Comparison of ENCODE assay signal across 27 cellular contexts in genomic region chr7:27427416-27427815, GRCh38.
"Had no signal": no experiment of that assay in that cellular context is flagged by ENCODE, and none has a peak within 500 bp of the region (broad histone marks: within the 10 kb centered on the region; RNA-seq: fewer than 3 reads in every experiment).

No MANE protein-coding gene starts in this region.

- H3K27me3 ChIP-seq: testis, thyroid gland, tibial nerve, transverse colon, upper lobe of left lung, upper lobe of right lung, uterus, vagina had no signal

- H3K4me1 ChIP-seq: testis, thyroid gland, tibial artery, tibial nerve, upper lobe of right lung, uterus had no signal

- H3K27ac Mint-ChIP-seq: stimulated activated effector memory CD8-positive, alpha-beta T cell treated with anti-CD3 and anti-CD28 coated beads, Interleukin-12 subunit alpha, Interleukin-12 subunit beta, amount 100 ng/mL, for 72 hours; stimulated activated memory B cell treated with anti-CD40 and anti-IgM and Interleukin-4, amounts not matched to agents 10 μg/mL and 1 μg/mL and 100 μg/mL, for 72 hours; stimulated activated naive B cell treated with anti-CD40 and anti-IgM and Interleukin-4, amounts not matched to agents 10 μg/mL and 1 μg/mL and 100 μg/mL, for 72 hours; stimulated activated naive CD8-positive, alpha-beta T cell treated with anti-CD3 and anti-CD28 coated beads, Interleukin-15, amount 100 ng/mL, for 72 hours; stimulated activated naive CD8-positive, alpha-beta T cell treated with anti-CD3 and anti-CD28 coated beads, Interleukin-15, Interleukin-2, amounts not matched to agents 100 ng/mL and 50 ng/mL, for 24 hours; type B pancreatic cell had no signal

- H3K4me1 Mint-ChIP-seq: stimulated activated effector memory CD8-positive, alpha-beta T cell treated with anti-CD3 and anti-CD28 coated beads, Interleukin-12 subunit alpha, Interleukin-12 subunit beta, amount 100 ng/mL, for 72 hours; stimulated activated naive CD8-positive, alpha-beta T cell treated with anti-CD3 and anti-CD28 coated beads, Interleukin-15, amount 100 ng/mL, for 72 hours had no signal

- H3K9me3 Mint-ChIP-seq: stimulated activated effector memory CD8-positive, alpha-beta T cell treated with anti-CD3 and anti-CD28 coated beads, Interleukin-12 subunit alpha, Interleukin-12 subunit beta, amount 100 ng/mL, for 72 hours; stimulated activated memory B cell treated with anti-CD40 and anti-IgM and Interleukin-4, amounts not matched to agents 10 μg/mL and 1 μg/mL and 100 μg/mL, for 72 hours; stimulated activated naive B cell treated with anti-CD40 and anti-IgM and Interleukin-4, amounts not matched to agents 10 μg/mL and 1 μg/mL and 100 μg/mL, for 72 hours; stimulated activated naive CD8-positive, alpha-beta T cell treated with anti-CD3 and anti-CD28 coated beads, Interleukin-15, amount 100 ng/mL, for 72 hours; stimulated activated naive CD8-positive, alpha-beta T cell treated with anti-CD3 and anti-CD28 coated beads, Interleukin-15, Interleukin-2, amounts not matched to agents 100 ng/mL and 50 ng/mL, for 24 hours; type B pancreatic cell had no signal

- H3K4me3 ChIP-seq: stomach, testis, thoracic aorta, thyroid gland, tibial artery, tibial nerve, transverse colon, upper lobe of left lung, upper lobe of right lung, uterus, vagina had no signal

- H3K9me3 ChIP-seq: stomach, testis, thoracic aorta, thyroid gland, tibial artery, transverse colon, upper lobe of left lung, upper lobe of right lung, uterus, vagina had no signal

- H3K4me3 Mint-ChIP-seq: stimulated activated effector memory CD8-positive, alpha-beta T cell treated with anti-CD3 and anti-CD28 coated beads, Interleukin-12 subunit alpha, Interleukin-12 subunit beta, amount 100 ng/mL, for 72 hours; stimulated activated memory B cell treated with anti-CD40 and anti-IgM and Interleukin-4, amounts not matched to agents 10 μg/mL and 1 μg/mL and 100 μg/mL, for 72 hours; stimulated activated naive B cell treated with anti-CD40 and anti-IgM and Interleukin-4, amounts not matched to agents 10 μg/mL and 1 μg/mL and 100 μg/mL, for 72 hours; stimulated activated naive CD8-positive, alpha-beta T cell treated with anti-CD3 and anti-CD28 coated beads, Interleukin-15, amount 100 ng/mL, for 72 hours; stimulated activated naive CD8-positive, alpha-beta T cell treated with anti-CD3 and anti-CD28 coated beads, Interleukin-15, Interleukin-2, amounts not matched to agents 100 ng/mL and 50 ng/mL, for 24 hours; type B pancreatic cell had no signal

- H3K27ac ChIP-seq: stomach, testis, thoracic aorta, thyroid gland, tibial artery, tibial nerve, transverse colon, upper lobe of left lung, upper lobe of right lung, uterus, vagina had no signal

- DNase-seq: stimulated activated CD4-positive, alpha-beta T cell treated with anti-CD3 and anti-CD28 coated beads, Interleukin-2, amount 100 ng/mL, for 48 hours; stimulated activated CD4-positive, alpha-beta T cell treated with anti-CD3 and anti-CD28 coated beads, Interleukin-4, amount 100 ng/mL, for 1 hour; stimulated activated CD4-positive, alpha-beta T cell treated with anti-CD3 and anti-CD28 coated beads, Interleukin-4, amount 100 ng/mL, for 24 hours; stimulated activated CD4-positive, alpha-beta T cell treated with anti-CD3 and anti-CD28 coated beads, Interleukin-4, amount 100 ng/mL, for 4 hours; stimulated activated CD8-positive, alpha-beta memory T cell treated with anti-CD3 and anti-CD28 coated beads, Interleukin-4, amount 100 ng/mL, for 48 hours; stimulated activated naive B cell treated with anti-CD40 and anti-IgM and Interleukin-4, amounts not matched to agents 10 μg/mL and 1 μg/mL and 100 μg/mL, for 72 hours; stimulated activated naive CD4-positive, alpha-beta T cell; stimulated activated naive CD4-positive, alpha-beta T cell treated with Interleukin-2 at 50 U/mL for 16 hours; stimulated activated naive CD8-positive, alpha-beta T cell treated with anti-CD3 and anti-CD28 coated beads, Interleukin-15, amount 100 ng/mL, for 72 hours; stimulated activated naive CD8-positive, alpha-beta T cell treated with anti-CD3 and anti-CD28 coated beads, Interleukin-15, Interleukin-2, amounts not matched to agents 100 U/mL and 50 U/mL, for 24 hours; stomach; substantia nigra; testis; thyroid gland; tibial artery; transverse colon; trophoblast cell; upper lobe of left lung; upper lobe of right lung; uterus had no signal

- H3K36me3 ChIP-seq: stomach, thoracic aorta, thyroid gland, tibial artery, tibial nerve, transverse colon, upper lobe of left lung, upper lobe of right lung, uterus, vagina had no signal

- H3K36me3 Mint-ChIP-seq: stimulated activated effector memory CD8-positive, alpha-beta T cell treated with anti-CD3 and anti-CD28 coated beads, Interleukin-12 subunit alpha, Interleukin-12 subunit beta, amount 100 ng/mL, for 72 hours; stimulated activated memory B cell treated with anti-CD40 and anti-IgM and Interleukin-4, amounts not matched to agents 10 μg/mL and 1 μg/mL and 100 μg/mL, for 72 hours; stimulated activated naive B cell treated with anti-CD40 and anti-IgM and Interleukin-4, amounts not matched to agents 10 μg/mL and 1 μg/mL and 100 μg/mL, for 72 hours; type B pancreatic cell had no signal
